Comparison of ENCODE assay signal across 16 cellular contexts in genomic region chr10:77661100-77661499, GRCh38. TPM values are rescaled to one million over a fixed set of nuclear protein-coding genes. Genes with fewer than 3 reads are reported as not detected.
A peak's percentile ranks its signal among the peaks of the same experiment; 100 is the strongest.
DNase-seq lines count a peak whose midpoint lies in the region; ATAC-seq, FAIRE-seq and TF ChIP-seq lines count a peak whose summit lies in the region.
"Had no signal": no experiment of that assay in that cellular context is flagged by ENCODE, and none has a peak within 500 bp of the region (broad histone marks: within the 10 kb centered on the region; RNA-seq: fewer than 3 reads in every experiment).

No MANE protein-coding gene starts in this region.

- in situ Hi-C loops in K562 (cut with MboI) (no loop called here), transverse colon (cut with MboI; ENCODE audit: low pct_ligation_motif_present in 1 of 4, low pct_unique_long_range_greater_than_20kb in 1 of 4, low sequenced_read_pairs in 3 of 4) (no loop called here)

- no peak overlapping the region for H3K23ac ChIP-seq in H9 (ENCODE audit: insufficient read length, low read depth, low read length)
- H3K23ac ChIP-seq in mesendoderm (ENCODE audit: low read length): no peak overlapping the region

- no peaks in the 10 kb centered on the region; the same call in 1 of the 2 replicates for H3K4me1 ChIP-seq in H9 (ENCODE audit: insufficient read depth, low read length)
- H3K4me1 ChIP-seq in Karpas-422 (ENCODE audit: low read length): peaks cover 49% of the 10 kb centered on the region
- H3K4me1 ChIP-seq in K562 (replicated peaks in 1 of 2; ENCODE audit: control insufficient read depth in 2 of 2, insufficient read depth in 2 of 2, low read length in 2 of 2): no peaks in the 10 kb centered on the region
- H3K4me1 ChIP-seq in mesendoderm (ENCODE audit: control insufficient read depth, low read depth, low read length): no peaks in the 10 kb centered on the region
- H3K4me1 ChIP-seq in heart right ventricle: no peaks in the 10 kb centered on the region
- no peaks in the 10 kb centered on the region for H3K4me1 ChIP-seq in transverse colon

- no peak for DNase-seq in H9
- DNase-seq in Karpas-422: peak; percentile 74
- peak in 1 of 4 experiments; percentile 18 for DNase-seq in K562 (ENCODE audit: extremely low read depth in 1 of 4, low spot score in 3 of 4)
- DNase-seq in mesendoderm: peak; percentile 47
- DNase-seq in heart right ventricle: no peak
- no peak for DNase-seq in transverse colon
- DNase-seq: DMS 273 treated with DMSO at 0.1 percent for 48 hours, H7, KG1, NCI-H1092 treated with DMSO at 0.1 percent for 48 hours, NCI-H2029 treated with DMSO at 0.1 percent for 48 hours, NCI-H524, SHP77 had no signal

- peaks cover 0 to 8% of the 10 kb centered on the region in 2 experiments; a peak in 2 of 4 replicates for H3K4me1 Mint-ChIP-seq in H9

- H3K9me3 ChIP-seq in H9 (ENCODE audit: control insufficient read depth, low read depth, low read length) (no peaks in the 10 kb centered on the region), Karpas-422 (ENCODE audit: low read length) (peaks cover 7% of the 10 kb centered on the region; the same call in 1 of the 2 replicates), K562 (replicated peaks; ENCODE audit: control insufficient read depth, insufficient read depth, low read depth, low read length) (no peaks in the 10 kb centered on the region), heart right ventricle (peaks cover 0 to 18% (median 0%) of the 10 kb centered on the region in 11 donors), transverse colon (peaks cover 5 to 11% of the 10 kb centered on the region in 2 donors)

- H3K9ac ChIP-seq in H9 (ENCODE audit: extremely low read depth, insufficient read length, low read length): no peak overlapping the region
- 0 out of 2 replicates have a peak overlapping the region, but pooled peaks have one; percentile 51 for H3K9ac ChIP-seq in Karpas-422 (ENCODE audit: low read length)
- no peak overlapping the region for H3K9ac ChIP-seq in K562 (ENCODE audit: insufficient read depth in 1 of 2, low read depth in 2 of 2, low read length in 2 of 2)
- H3K9ac ChIP-seq in mesendoderm (ENCODE audit: low read length): no peak overlapping the region

- H3K4me3 ChIP-seq in Karpas-422 (ENCODE audit: low read length) (peak overlapping the region; percentile 66; the same call in 1 of the 2 replicates), K562 (no peak overlapping the region), mesendoderm (ENCODE audit: low read length) (no peak overlapping the region), heart right ventricle (no peak overlapping the region), transverse colon (no peak overlapping the region)

- no peak overlapping the region for H3K56ac ChIP-seq in H9 (ENCODE audit: insufficient read length, low read depth, low read length)
- H3K56ac ChIP-seq in mesendoderm (ENCODE audit: low read length): no peak overlapping the region

- no peaks in the 10 kb centered on the region for H3K79me1 ChIP-seq in H9 (ENCODE audit: insufficient read depth, low read depth, low read length, poor library complexity, severe bottlenecking)
- H3K79me1 ChIP-seq in mesendoderm (ENCODE audit: low read length): no peaks in the 10 kb centered on the region

- H2BK15ac ChIP-seq in H9 (ENCODE audit: low read depth, low read length) (no peak overlapping the region), mesendoderm (replicated peaks; ENCODE audit: low read depth) (no peak overlapping the region)

- H3K79me2 ChIP-seq in H9 (ENCODE audit: insufficient read depth, low read length) (no peaks in the 10 kb centered on the region), Karpas-422 (ENCODE audit: low read length) (no peaks in the 10 kb centered on the region), K562 (ENCODE audit: control insufficient read depth, insufficient read depth, low read length) (no peaks in the 10 kb centered on the region), mesendoderm (ENCODE audit: control insufficient read depth, insufficient read depth, low read length) (no peaks in the 10 kb centered on the region)

- H4K5ac ChIP-seq in H9 (ENCODE audit: insufficient read length, low read depth, low read length): no peak overlapping the region
- no peak overlapping the region for H4K5ac ChIP-seq in mesendoderm (ENCODE audit: low read length)

- no peaks in the 10 kb centered on the region for H3K9me1 ChIP-seq in K562 (ENCODE audit: control insufficient read depth, insufficient read depth, low read length)

- no peak overlapping the region for H3K4ac ChIP-seq in H9 (ENCODE audit: low read depth, low read length)
- H3K4ac ChIP-seq in mesendoderm (ENCODE audit: low read depth, low read length): no peak overlapping the region

- no peak overlapping the region for H4K91ac ChIP-seq in H9 (ENCODE audit: insufficient read length, low read depth, low read length)

- no peak overlapping the region for H3K4me3 Mint-ChIP-seq in H9
- H3K4me3 Mint-ChIP-seq: T-helper 1 cell treated with Interleukin-12 subunit alpha and Interleukin-12 subunit beta and Interleukin-4 antibody, amounts not matched to agents 30 μg/mL and 1 μg/mL, for 36 hours had no signal

- no peak overlapping the region for H3K27ac Mint-ChIP-seq in H9
- H3K27ac Mint-ChIP-seq: T-helper 1 cell treated with Interleukin-12 subunit alpha and Interleukin-12 subunit beta and Interleukin-4 antibody, amounts not matched to agents 30 μg/mL and 1 μg/mL, for 36 hours had no signal

- H4K20me1 ChIP-seq in H9 (ENCODE audit: control insufficient read depth, insufficient read depth, insufficient read length) (no peaks in the 10 kb centered on the region), Karpas-422 (ENCODE audit: insufficient read depth, low read depth, low read length) (no peaks in the 10 kb centered on the region), K562 (replicated peaks; ENCODE audit: control insufficient read depth, insufficient read depth, low read length) (no peaks in the 10 kb centered on the region)

- no peak overlapping the region for H3K27ac ChIP-seq in H9 (ENCODE audit: insufficient read length, low read depth, low read length)
- peak overlapping the region; percentile 60; the same call in 1 of the 2 replicates for H3K27ac ChIP-seq in Karpas-422 (ENCODE audit: low read length)
- no peak overlapping the region for H3K27ac ChIP-seq in K562 (ENCODE audit: extremely low read depth, low read depth, low read length)
- H3K27ac ChIP-seq in mesendoderm (ENCODE audit: low read depth, low read length): no peak overlapping the region
- H3K27ac ChIP-seq in heart right ventricle: no peak overlapping the region
- H3K27ac ChIP-seq in transverse colon: no peak overlapping the region

- no peaks in the 10 kb centered on the region for H3K9me2 ChIP-seq in Karpas-422 (replicated peaks; ENCODE audit: insufficient read depth, low read length)

- TF ChIP-seq POLR2A in K562 (conservative IDR thresholded peaks at IDR 0.05) (no peak), transverse colon (IDR thresholded peaks at IDR 0.05) (no peak)

- POLR2A ChIA-PET in K562 (lab: Yijun Ruan, JAX): no interaction called here

- H2AK5ac ChIP-seq in H9 (ENCODE audit: insufficient read length, low read length) (no peak overlapping the region), mesendoderm (ENCODE audit: low read length) (no peak overlapping the region)

- no TSS peak for BruUV-seq in K562 (replicated peaks; lab: Mats Ljungman, UMichigan)

- CTCF ChIA-PET in K562 (lab: Yijun Ruan, JAX; ENCODE audit: low intra/inter-chr PET ratio): no interaction called here

- H3K27me3 ChIP-seq in H9 (ENCODE audit: insufficient read depth, low read length) (no peaks in the 10 kb centered on the region), Karpas-422 (ENCODE audit: low read length) (no peaks in the 10 kb centered on the region; the same call in 1 of the 2 replicates), K562 (ENCODE audit: control insufficient read depth in 2 of 2, insufficient read depth in 2 of 2, low read length in 2 of 2) (peaks cover 5 to 13% of the 10 kb centered on the region in 2 experiments; a peak in 4 of 5 replicates), mesendoderm (ENCODE audit: insufficient read depth, low read length, poor library complexity) (no peaks in the 10 kb centered on the region), heart right ventricle (peaks cover 0 to 22% (median 22%) of the 10 kb centered on the region in 7 donors), transverse colon (no peaks in the 10 kb centered on the region)

- H3K14ac ChIP-seq in H9 (ENCODE audit: insufficient read depth, low read length): no peak overlapping the region

- no peak overlapping the region for H2BK12ac ChIP-seq in H9 (ENCODE audit: insufficient read length, low read depth, low read length)

- H4K8ac ChIP-seq in H9 (replicated peaks; ENCODE audit: insufficient read length, low read depth, low read length) (no peak overlapping the region), mesendoderm (ENCODE audit: low read depth, low read length) (no peak overlapping the region)

- no peak overlapping the region for H3K18ac ChIP-seq in H9 (ENCODE audit: insufficient read length, low read depth, low read length)
- H3K18ac ChIP-seq in mesendoderm (ENCODE audit: low read length): no peak overlapping the region

- no peak overlapping the region for H2BK120ac ChIP-seq in H9 (ENCODE audit: low read depth, low read length, poor library complexity, severe bottlenecking)
- H2BK120ac ChIP-seq in mesendoderm (ENCODE audit: low read depth, low read length): no peak overlapping the region

- intact Hi-C loops in K562 (cut with micrococcal nuclease): loop anchor here (5.0 kb wide), 1 partner anchor 51 kb away; no protein-coding TSS in a partner anchor
- intact Hi-C loops in heart right ventricle (cut with DNase I): no loop called here
- intact Hi-C loops in transverse colon (cut with DNase I; ENCODE audit: low total_unique reads): no loop called here

- ATAC-seq in K562 (peak; percentile 84), heart right ventricle (no peak)
- ATAC-seq in activated CD4-positive, CD25-positive, alpha-beta regulatory T cell treated with anti-CD3 and anti-CD28 coated beads, Interleukin-2, amount 50 U/mL, for 24 hours: no peak

- FAIRE-seq in K562 (lab: Jason Lieb, UNC): no peak
- FAIRE-seq: RCC 7860 had no signal

- no peak overlapping the region for H2BK5ac ChIP-seq in H9 (ENCODE audit: insufficient read length, low read length)
- no peak overlapping the region for H2BK5ac ChIP-seq in mesendoderm (ENCODE audit: low read length)

- H3K4me2 ChIP-seq in H9 (ENCODE audit: insufficient read depth, insufficient read length, low read length): no peak overlapping the region
- H3K4me2 ChIP-seq in Karpas-422 (ENCODE audit: low read depth, low read length, poor library complexity, severe bottlenecking): peak overlapping the region; percentile 83
- no peak overlapping the region for H3K4me2 ChIP-seq in K562 (ENCODE audit: insufficient read depth, low read length)
- no peak overlapping the region for H3K4me2 ChIP-seq in mesendoderm (ENCODE audit: low read length)

- no peak overlapping the region for H2AFZ ChIP-seq in H9 (ENCODE audit: low read length)
- H2AFZ ChIP-seq in Karpas-422 (ENCODE audit: low read length): no peak overlapping the region
- no peak overlapping the region for H2AFZ ChIP-seq in K562 (ENCODE audit: low read depth, low read length)

- TF ChIP-seq EP300 in K562 (IDR thresholded peaks at IDR 0.05; ENCODE audit: low read length) (no peak), transverse colon (IDR thresholded peaks at IDR 0.05; ENCODE audit: low read depth) (no peak)

- TF ChIP-seq CTCF in H9 (conservative IDR thresholded peaks at IDR 0.05) (peak; percentile 50; the same call in 2 of the 3 replicates), K562 (IDR thresholded peaks at IDR 0.05 in 2 of 3, conservative IDR thresholded peaks at IDR 0.05 in 1 of 3; ENCODE audit: insufficient read depth in 2 of 3, low read depth in 1 of 3, low read length in 3 of 3) (peak in 2 of 3 experiments; percentile 43 to 47; a peak in 4 of 6 replicates), heart right ventricle (IDR thresholded peaks at IDR 0.05) (no peak), transverse colon (IDR thresholded peaks at IDR 0.05) (no peak)

- no peak for TF ChIP-seq RAD21 in K562 (CRISPR knock-in tag; conservative IDR thresholded peaks at IDR 0.05 in 1 of 2, IDR thresholded peaks at IDR 0.05 in 1 of 2)

- H3T11ph ChIP-seq in H9 (ENCODE audit: low read length): no peak overlapping the region

- H2BK20ac ChIP-seq in H9 (ENCODE audit: low read depth, low read length, poor library complexity, severe bottlenecking): no peak overlapping the region

- H3K36me3 ChIP-seq in Karpas-422 (ENCODE audit: insufficient read depth, low read length) (no peaks in the 10 kb centered on the region; the same call in 1 of the 2 replicates), K562 (ENCODE audit: control insufficient read depth, insufficient read depth, low read length) (no peaks in the 10 kb centered on the region), mesendoderm (ENCODE audit: control insufficient read depth, insufficient read depth, low read length) (no peaks in the 10 kb centered on the region), heart right ventricle (no peaks in the 10 kb centered on the region), transverse colon (no peaks in the 10 kb centered on the region)

- peaks cover 4 to 16% (median 9%) of the 10 kb centered on the region in 3 experiments; a peak in 6 of 7 replicates for H3K36me3 Mint-ChIP-seq in H9 (ENCODE audit: insufficient read depth in 1 of 3, low read depth in 3 of 3)

- no peaks in the 10 kb centered on the region for H3K23me2 ChIP-seq in H9 (ENCODE audit: insufficient read length, low read depth, low read length, poor library complexity, severe bottlenecking)

- WGBS in H9 (ENCODE audit: extremely low coverage, insufficient read length, low lambda C conversion rate): no CpG with 5 or more reads among the region's 3 CpGs
- WGBS in K562 (ENCODE audit: insufficient coverage, low coverage, missing lambda C conversion rate): 0% methylated on average over 3 of the region's 3 CpGs
- WGBS in mesendoderm (ENCODE audit: extremely low coverage, insufficient coverage, low lambda C conversion rate): no CpG with 5 or more reads among the region's 3 CpGs
- WGBS in heart right ventricle, 2 donors: 38 to 56% methylated on average over 3 of the region's 3 CpGs
- 59% methylated on average over 3 of the region's 3 CpGs; no CpG with 5 or more reads in 1 of the 2 donors for WGBS in transverse colon (ENCODE audit: low coverage in 1 of 2), 2 donors

- peaks cover 12 to 21% of the 10 kb centered on the region in 2 experiments; a peak in 4 of 5 replicates for H3K9me3 Mint-ChIP-seq in H9

- peaks cover 3% of the 10 kb centered on the region for H3K27me3 Mint-ChIP-seq in H9 (ENCODE audit: low read depth)

RNA-seq across cellular contexts. Expression of gene KCNMA1, which starts 23.5 kb away (rescaled TPM):
- total RNA-seq in H9 (2021) (1.7 and 2.0 TPM in 2 replicates), K562 (2014; rRNA removed) (0.20 TPM in 1 of 2 replicates, not detected in the other), K562 (2014; rRNA removed; fragmentation: Illumina TruSeq; extraction: Trizol) (0.15 and 0.41 TPM in 2 replicates), K562 (2015; rRNA removed; fragmentation: Illumina TruSeq; extraction: Trizol) (0.08 and 0.18 TPM in 2 replicates), K562 (2021) (0.27 and 0.95 TPM in 2 replicates), heart right ventricle (1 to 10 TPM; 1.2 to 5.3 (median 2.0) TPM), transverse colon (100 to 1,000 TPM in 2 of 4 donors, 10 to 100 TPM in 2; 68.4 to 170 (median 119) TPM)
- total RNA-seq in Karpas-422 (2014; rRNA removed; shearing (Covaris generic); ENCODE audit: low replicate concordance): 13.2 and 31.3 TPM in 2 replicates
- total RNA-seq in K562 (2011; cell fraction: chromatin; rRNA removed; ENCODE audit: low replicate concordance): 0.69 and 1.8 TPM in 2 replicates
- total RNA-seq in K562 (2011; cell fraction: nucleolus; rRNA removed): 0.50 and 0.79 TPM in 2 replicates
- 0.46 and 0.81 TPM in 2 replicates for total RNA-seq in K562 (2011; cell fraction: nucleoplasm; rRNA removed)
- polyA plus RNA-seq in K562 (2011; rRNA removed) (0.01 and 0.04 TPM in 2 replicates), K562 (2014; fragmentation: Illumina TruSeq; extraction: Trizol) (0.04 and 0.06 TPM in 2 replicates), K562 (2014; fragmentation: Nextera tagmentation; extraction: Ambion mirVana) (not detected), K562 (2014; rRNA removed) (not detected in 2 replicates), heart right ventricle (under 1 TPM; 0.59 to 0.95 TPM)
- polyA plus RNA-seq in K562 (2011; cell fraction: cytosol; rRNA removed): 0.01 TPM in 1 of 2 replicates, not detected in the other
- polyA plus RNA-seq in K562 (2011; cell fraction: nucleus; rRNA removed): 0.11 and 0.13 TPM in 2 replicates
- 0.04 and 0.84 TPM in 2 replicates for polyA plus RNA-seq in K562 (2012)
- polyA minus RNA-seq in K562 (2011; rRNA and poly(A)+ RNA removed): 0.12 and 0.14 TPM in 2 replicates
- polyA minus RNA-seq in K562 (2011; cell fraction: cytosol; rRNA and poly(A)+ RNA removed): not detected in 2 replicates
- polyA minus RNA-seq in K562 (2011; cell fraction: nucleus; rRNA and poly(A)+ RNA removed): 0.13 and 0.33 TPM in 2 replicates
- polyA plus RNA-seq in mesendoderm (2013, experiment 1 of 2): 1.4 TPM
- polyA plus RNA-seq in mesendoderm (2013, experiment 2 of 2): 1.9 TPM

Comparison
In these comparisons a context has a peak if more than half of its experiments do, and no peak if none do; other contexts are left out.
1. DNase-seq: peak in Karpas-422 (single experiment) and mesendoderm (single experiment); none in H9 (single experiment), heart right ventricle (0 of 2) and transverse colon (single experiment).
2. CTCF ChIP-seq: peak in H9 (single experiment) and K562 (2 of 3); none in heart right ventricle (0 of 9) and transverse colon (0 of 5).